Comparison of ENCODE assay signal across 22 cellular contexts in genomic region chr1:65056866-65057265, GRCh38.
"Had no signal": no experiment of that assay in that cellular context is flagged by ENCODE, and none has a peak within 500 bp of the region (broad histone marks: within the 10 kb centered on the region; RNA-seq: fewer than 3 reads in every experiment).

No MANE protein-coding gene starts in this region.

- H3K27ac ChIP-seq: adrenal gland, esophagus squamous epithelium, pancreas, vagina had no signal

- DNase-seq: activated CD4-positive, alpha-beta T cell treated with anti-CD3 and anti-CD28 coated beads for 48 hours; activated CD4-positive, CD25-positive, alpha-beta regulatory T cell; activated CD8-positive, alpha-beta T cell treated with anti-CD3 and anti-CD28 coated beads, Interleukin-2, amount 10 ng/mL, durations not matched to agents 7 days and 5 days; activated naive CD4-positive, alpha-beta T cell treated with anti-CD3 and anti-CD28 coated beads, Interleukin-2, amount 10 ng/mL, durations not matched to agents 7 days and 5 days; activated T-cell treated with anti-CD3 and anti-CD28 coated beads, Interleukin-2, amount 50 U/mL, for 4 hours; adrenal gland; cerebellar nuclear complex; effector memory CD4-positive, alpha-beta T cell; esophagus squamous epithelium; mesenchymal stem cell; natural killer cell; pancreas; stimulated activated CD4-positive, alpha-beta T cell treated with anti-CD3 and anti-CD28 coated beads, Interleukin-12 subunit alpha, Interleukin-12 subunit beta, amount 100 ng/mL, for 4 hours; stimulated activated CD4-positive, alpha-beta T cell treated with anti-CD3 and anti-CD28 coated beads, Interleukin-1b, Interleukin-23, amount 100 ng/mL, for 48 hours; stimulated activated CD8-positive, alpha-beta memory T cell treated with anti-CD3 and anti-CD28 coated beads, Interleukin-4, amount 100 ng/mL, for 48 hours; stimulated activated naive CD4-positive, alpha-beta T cell treated with Interleukin-2 at 50 U/mL for 16 hours; T-cell; T-helper 9 cell had no signal

- H3K36me3 ChIP-seq: breast epithelium had no signal

- H3K4me3 ChIP-seq: adrenal gland, breast epithelium, esophagus squamous epithelium, pancreas, tibial nerve, vagina had no signal

- H3K27me3 ChIP-seq: adrenal gland, breast epithelium, esophagus squamous epithelium, pancreas, tibial nerve, vagina had no signal

- ATAC-seq: activated CD8-positive, alpha-beta T cell treated with anti-CD3 and anti-CD28 coated beads, Interleukin-2, amount 10 ng/mL, durations not matched to agents 7 days and 5 days; activated T-cell treated with anti-CD3 and anti-CD28 coated beads, Interleukin-2, amount 50 U/mL, for 4 hours; SK-N-SH treated with all-trans-retinoic acid at 6 μM for 48 hours; T-cell had no signal

- H3K9me3 ChIP-seq: adrenal gland, breast epithelium, esophagus squamous epithelium, pancreas, tibial nerve, vagina had no signal
